7 cellular contexts compared by ENCODE assay signal in the genomic region with DNA sequence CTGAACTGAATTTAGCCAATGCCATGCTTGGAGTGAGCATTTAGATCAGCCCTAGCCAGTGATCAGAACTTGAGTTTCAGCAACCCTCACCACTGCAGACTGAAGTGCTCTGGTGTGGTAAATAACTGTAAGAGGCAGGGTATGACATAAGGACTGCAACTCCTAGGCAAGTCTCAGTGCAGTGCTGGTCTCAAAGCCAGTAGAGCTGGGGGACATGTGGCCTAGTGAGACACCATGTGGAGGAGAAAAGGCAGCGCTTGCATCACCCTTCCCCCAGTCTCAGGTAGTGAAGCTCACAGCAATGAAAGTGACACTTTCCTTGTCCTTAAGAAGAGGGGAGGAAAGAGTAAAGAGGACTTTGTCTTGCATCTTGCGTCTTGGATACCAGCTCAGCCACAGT.
DNase-seq lines count a peak whose midpoint lies in the region; ATAC-seq and TF ChIP-seq lines count a peak whose summit lies in the region.

No MANE protein-coding gene starts in this region.

- 53% methylated on average over 2 of the region's 2 CpGs for WGBS in mammary epithelial cell (ENCODE audit: low coverage, missing lambda C conversion rate)

- BruUV-seq in mammary epithelial cell (replicated peaks; lab: Mats Ljungman, UMichigan) = no TSS peak

- H3K9me3 ChIP-seq in mammary epithelial cell (replicated peaks; ENCODE audit: insufficient read depth, low read length) = peaks cover 2% of the 10 kb centered on the region

- intact Hi-C loops in mammary epithelial cell (cut with micrococcal nuclease) = loop anchor here (1.0 to 10.0 kb wide), 2 partner anchors 254 to 358 kb away; no protein-coding TSS in a partner anchor

- in situ Hi-C loops in mammary epithelial cell (cut with MboI; ENCODE audit: low sequenced_read_pairs in 2 of 2) = loop anchor here in 1 of 2 donors (25.0 kb wide), 1 partner anchor 254 kb away; no protein-coding TSS in a partner anchor

- dilution Hi-C loops in mammary epithelial cell (cut with HindIII; ENCODE audit: low sequenced_read_pairs) = no loop called here

- no peak overlapping the region for H3K27ac Mint-ChIP-seq in osteocyte (ENCODE audit: unreplicated experiment)

- ATAC-seq in GM21360 (IDR thresholded peaks at IDR 0.05; ENCODE audit: unreplicated experiment) (peak; percentile 51), GM19328 (IDR thresholded peaks at IDR 0.05; ENCODE audit: unreplicated experiment) (no peak)

- CTCF ChIA-PET in mammary epithelial cell (lab: Charles Lee; ENCODE audit: low non-redundant PET) = interaction anchor here (0.6 to 1.1 kb wide), 3 partner anchors 228 to 256 kb away, joined by 3 to 7 read pairs (median 4); no protein-coding TSS in a partner anchor

- no peaks in the 10 kb centered on the region for H4K20me1 ChIP-seq in mammary epithelial cell (ENCODE audit: insufficient read depth, low read length)

- no peak overlapping the region for H2AFZ ChIP-seq in mammary epithelial cell (ENCODE audit: low read depth, low read length)

- peaks cover 3% of the 10 kb centered on the region for H3K9me3 Mint-ChIP-seq in osteocyte (ENCODE audit: unreplicated experiment)

- TF ChIP-seq POLR2A in NB4 (IDR thresholded peaks at IDR 0.05; ENCODE audit: extremely low read depth, insufficient read length) = no peak

- no peaks in the 10 kb centered on the region for H3K36me3 Mint-ChIP-seq in osteocyte (ENCODE audit: unreplicated experiment)

- no peaks in the 10 kb centered on the region for H3K79me2 ChIP-seq in mammary epithelial cell (ENCODE audit: insufficient read depth, low read length)

- H3K4me2 ChIP-seq in mammary epithelial cell (ENCODE audit: insufficient read depth, low read depth, low read length) = no peak overlapping the region

- H3K27ac ChIP-seq in mammary epithelial cell (ENCODE audit: insufficient read depth, low read depth, low read length) = no peak overlapping the region

- H3K27me3 Mint-ChIP-seq in osteocyte (ENCODE audit: unreplicated experiment) = no peaks in the 10 kb centered on the region

- H3K4me1 ChIP-seq in mammary epithelial cell (ENCODE audit: insufficient read depth, low read length) = no peaks in the 10 kb centered on the region

- peak; percentile 48 for DNase-seq in NB4 (ENCODE audit: low read depth)
- DNase-seq in mammary epithelial cell = peak; percentile 65
- no peak for DNase-seq in osteocyte (ENCODE audit: extremely low spot score, unreplicated experiment)
- DNase-seq in central memory CD4-positive, alpha-beta T cell = no peak
- no peak for DNase-seq in NCI-H2107 (lab: John Stamatoyannopoulos, UW)

- H3K4me1 Mint-ChIP-seq in osteocyte (ENCODE audit: unreplicated experiment) = no peaks in the 10 kb centered on the region

- H3K4me3 Mint-ChIP-seq in osteocyte (ENCODE audit: unreplicated experiment) = no peak overlapping the region

- H3K9ac ChIP-seq in mammary epithelial cell (ENCODE audit: insufficient read depth, low read length) = no peak overlapping the region

- H3K27me3 ChIP-seq in mammary epithelial cell (ENCODE audit: insufficient read depth, low read length) = no peaks in the 10 kb centered on the region

- TF ChIP-seq CTCF in NB4 (IDR thresholded peaks at IDR 0.05; ENCODE audit: low read depth, low read length) = peak; percentile 22
- TF ChIP-seq CTCF in mammary epithelial cell (conservative IDR thresholded peaks at IDR 0.05 in 1 of 2, IDR thresholded peaks at IDR 0.05 in 1 of 2; ENCODE audit: extremely low read depth in 1 of 2, insufficient read depth in 1 of 2, low read depth in 1 of 2, low read length in 2 of 2) = peak; percentile 51 to 85
- peak; percentile 37 for TF ChIP-seq CTCF in osteocyte (IDR thresholded peaks at IDR 0.05)

- H3K36me3 ChIP-seq in mammary epithelial cell (ENCODE audit: insufficient read depth, low read length) = no peaks in the 10 kb centered on the region

- H3K4me3 ChIP-seq in NB4 (ENCODE audit: low read depth, low read length) (no peak overlapping the region), mammary epithelial cell (replicated peaks in 1 of 3; ENCODE audit: insufficient read depth in 1 of 3, low read depth in 2 of 3, low read length in 3 of 3) (no peak overlapping the region)

Comparison
In these comparisons a context has a peak if more than half of its experiments do, and no peak if none do; other contexts are left out.
1. DNase-seq: peak in NB4 (single experiment) and mammary epithelial cell (single experiment); none in osteocyte (single experiment), central memory CD4-positive, alpha-beta T cell (single experiment) and NCI-H2107 (single experiment).
2. Peak in every context shown above with its lines, with median percentiles within 50 percentile points of each other: CTCF ChIP-seq.